ENCODE assay signal across 1 cellular context in genomic region chr1:165988275-165988674, GRCh38.
TF ChIP-seq lines count a peak whose summit lies in the region.

No MANE protein-coding gene starts in this region.

TF ChIP-seq in GM23338, 12 proteins besides CTCF, POLR2A, EP300 and RAD21 (continued from another document):
- no peak for TF ChIP-seq ETS1 (IDR thresholded peaks at IDR 0.05)
- TF ChIP-seq NANOG (IDR thresholded peaks at IDR 0.05; ENCODE audit: borderline replicate concordance), result no peak
- TF ChIP-seq EZH2phosphoT487 (IDR thresholded peaks at IDR 0.05; ENCODE audit: unreplicated experiment), result no peak
- TF ChIP-seq JUNB (IDR thresholded peaks at IDR 0.05; ENCODE audit: unreplicated experiment), result no peak
- no peak for TF ChIP-seq POLR2AphosphoS5 (IDR thresholded peaks at IDR 0.05; ENCODE audit: low read depth)
